In genomic region chr19:54624229-54624628, GRCh38 we compare ENCODE assay signal across 8 cellular contexts. TPM values are rescaled to one million over a fixed set of nuclear protein-coding genes. Genes with fewer than 3 reads are reported as not detected.
"Had no signal": no experiment of that assay in that cellular context is flagged by ENCODE, and none has a peak within 500 bp of the region (broad histone marks: within the 10 kb centered on the region; RNA-seq: fewer than 3 reads in every experiment).

No MANE protein-coding gene starts in this region.

RNA-seq across cellular contexts. Expression of gene LILRB1, which starts 6.1 kb away (rescaled TPM):
- total RNA-seq: endodermal cell; fibroblast of villous mesenchyme; myocyte; renal cortical epithelial cell; T-helper 1 cell treated with Interleukin-12 subunit alpha and Interleukin-12 subunit beta and Interleukin-4 antibody, amounts not matched to agents 30 ng/mL and 1 ng/mL, for 36 hours; WTC11 had no signal

RNA-seq across cellular contexts. Expression of gene LILRA1, which starts 30.8 kb away (rescaled TPM):
- total RNA-seq: activated CD8-positive, alpha-beta memory T cell treated with anti-CD3 and anti-CD28 coated beads for 36 hours; activated naive CD8-positive, alpha-beta T cell treated with anti-CD3 and anti-CD28 coated beads for 36 hours; endodermal cell; fibroblast of villous mesenchyme; myocyte; renal cortical epithelial cell; T-helper 1 cell treated with Interleukin-12 subunit alpha and Interleukin-12 subunit beta and Interleukin-4 antibody, amounts not matched to agents 30 ng/mL and 1 ng/mL, for 36 hours; WTC11 had no signal

RNA-seq across cellular contexts. Expression of gene LILRB4, which starts 38.6 kb away (rescaled TPM):
- total RNA-seq: activated CD8-positive, alpha-beta memory T cell treated with anti-CD3 and anti-CD28 coated beads for 36 hours; activated naive CD8-positive, alpha-beta T cell treated with anti-CD3 and anti-CD28 coated beads for 36 hours; endodermal cell; fibroblast of villous mesenchyme; myocyte; renal cortical epithelial cell; T-helper 1 cell treated with Interleukin-12 subunit alpha and Interleukin-12 subunit beta and Interleukin-4 antibody, amounts not matched to agents 30 ng/mL and 1 ng/mL, for 36 hours; WTC11 had no signal

RNA-seq across cellular contexts. Expression of gene LILRA2, which starts 50.6 kb away (rescaled TPM):
- total RNA-seq: activated CD8-positive, alpha-beta memory T cell treated with anti-CD3 and anti-CD28 coated beads for 36 hours; activated naive CD8-positive, alpha-beta T cell treated with anti-CD3 and anti-CD28 coated beads for 36 hours; endodermal cell; fibroblast of villous mesenchyme; myocyte; renal cortical epithelial cell; WTC11 had no signal
